22 cellular contexts compared by ENCODE assay signal in genomic region chr7:100574362-100575205, GRCh38. TPM values are rescaled to one million over a fixed set of nuclear protein-coding genes. Genes with fewer than 3 reads are reported as not detected.
"Had no signal": no experiment of that assay in that cellular context is flagged by ENCODE, and none has a peak within 500 bp of the region (broad histone marks: within the 10 kb centered on the region; RNA-seq: fewer than 3 reads in every experiment).

No MANE protein-coding gene starts in this region.

- H3K9me3 Mint-ChIP-seq: activated naive CD8-positive, alpha-beta T cell treated with anti-CD3 and anti-CD28 coated beads for 36 hours; activated T-helper 1 cell treated with anti-CD3 and anti-CD28 coated beads, Interleukin-12 subunit alpha, Interleukin-12 subunit beta, Interleukin-2, Interleukin-4 antibody, amounts not matched to agents 30 ng/mL and 10 ng/mL and 1 ng/mL, durations not matched to agents 14 hours and 24 hours and 36 hours; dendritic cell treated with granulocyte-macrophage colony-stimulating factor and Interleukin-4, amounts not matched to agents 40 ng/mL and 50 ng/mL, for 4 days; stimulated activated naive B cell treated with anti-CD40 and anti-IgM and Interleukin-4, amounts not matched to agents 10 μg/mL and 1 μg/mL and 100 μg/mL, for 72 hours had no signal

- H3K4me3 Mint-ChIP-seq: activated naive CD8-positive, alpha-beta T cell treated with anti-CD3 and anti-CD28 coated beads for 36 hours; activated T-helper 1 cell treated with anti-CD3 and anti-CD28 coated beads, Interleukin-12 subunit alpha, Interleukin-12 subunit beta, Interleukin-2, Interleukin-4 antibody, amounts not matched to agents 30 ng/mL and 10 ng/mL and 1 ng/mL, durations not matched to agents 14 hours and 24 hours and 36 hours; dendritic cell treated with granulocyte-macrophage colony-stimulating factor and Interleukin-4, amounts not matched to agents 40 ng/mL and 50 ng/mL, for 4 days; stimulated activated naive B cell treated with anti-CD40 and anti-IgM and Interleukin-4, amounts not matched to agents 10 μg/mL and 1 μg/mL and 100 μg/mL, for 72 hours had no signal

- H3K4me3 ChIP-seq: pancreas, smooth muscle cell, tibial nerve, uterus had no signal

- H3K27ac ChIP-seq: pancreas, tibial nerve, uterus, WERI-Rb-1 had no signal

- DNase-seq: activated CD4-positive, alpha-beta T cell treated with anti-CD3 and anti-CD28 coated beads for 1 hour; activated CD4-positive, alpha-beta T cell treated with anti-CD3 and anti-CD28 coated beads, Interleukin-2, amount 50 U/mL, for 4 hours; activated gamma-delta T cell treated with Interleukin-2 at 50 U/mL for 16 hours; activated naive CD8-positive, alpha-beta T cell treated with anti-CD3 and anti-CD28 coated beads for 36 hours; amniotic stem cell; effector memory CD4-positive, alpha-beta T cell; foreskin fibroblast; hypothalamus; midbrain; stimulated activated naive B cell treated with anti-CD40 and anti-IgM and Interleukin-4, amounts not matched to agents 10 μg/mL and 1 μg/mL and 100 μg/mL, for 72 hours; substantia nigra; SW 1271; T-helper 2 cell; WERI-Rb-1 had no signal

- H3K27me3 Mint-ChIP-seq: activated naive CD8-positive, alpha-beta T cell treated with anti-CD3 and anti-CD28 coated beads for 36 hours had no signal

- H3K4me2 ChIP-seq: smooth muscle cell had no signal

- H3K27me3 ChIP-seq: pancreas, uterus had no signal

- H3K36me3 ChIP-seq: uterus had no signal

- H3K9me3 ChIP-seq: pancreas, tibial nerve, uterus had no signal

- H3K27ac Mint-ChIP-seq: activated naive CD8-positive, alpha-beta T cell treated with anti-CD3 and anti-CD28 coated beads for 36 hours; activated T-helper 1 cell treated with anti-CD3 and anti-CD28 coated beads, Interleukin-12 subunit alpha, Interleukin-12 subunit beta, Interleukin-2, Interleukin-4 antibody, amounts not matched to agents 30 ng/mL and 10 ng/mL and 1 ng/mL, durations not matched to agents 14 hours and 24 hours and 36 hours; dendritic cell treated with granulocyte-macrophage colony-stimulating factor and Interleukin-4, amounts not matched to agents 40 ng/mL and 50 ng/mL, for 4 days; stimulated activated naive B cell treated with anti-CD40 and anti-IgM and Interleukin-4, amounts not matched to agents 10 μg/mL and 1 μg/mL and 100 μg/mL, for 72 hours had no signal

RNA-seq across cellular contexts. Expression of gene SAP25, which starts 0.9 kb away (rescaled TPM):
- total RNA-seq: lung microvascular endothelial cell, pulmonary artery endothelial cell, smooth muscle cell had no signal

RNA-seq across cellular contexts. Expression of gene PCOLCE, which starts 27.6 kb away (rescaled TPM):
- total RNA-seq: lung microvascular endothelial cell had no signal
